Comparison of ENCODE assay signal across 17 cellular contexts in genomic region chr20:22578221-22579118, GRCh38. TPM values are rescaled to one million over a fixed set of nuclear protein-coding genes. Genes with fewer than 3 reads are reported as not detected.
A peak's percentile ranks its signal among the peaks of the same experiment; 100 is the strongest.
DNase-seq lines count a peak whose midpoint lies in the region; ATAC-seq and TF ChIP-seq lines count a peak whose summit lies in the region.
"Had no signal": no experiment of that assay in that cellular context is flagged by ENCODE, and none has a peak within 500 bp of the region (broad histone marks: within the 10 kb centered on the region; RNA-seq: fewer than 3 reads in every experiment).

No MANE protein-coding gene starts in this region.

- H3K27me3 ChIP-seq in H7 (ENCODE audit: control insufficient read depth, insufficient read depth, low read length) (peaks cover 97% of the 10 kb centered on the region), PC-3 (ENCODE audit: low read length) (0 out of 2 replicates have a peak, but pooled peaks cover 6% of the 10 kb centered on the region), gastrocnemius medialis (peaks cover 87 to 97% (median 90%) of the 10 kb centered on the region in 3 donors), Karpas-422 (ENCODE audit: low read length) (no peaks in the 10 kb centered on the region)

- H3K27ac ChIP-seq in PC-3 (ENCODE audit: low read length): peak overlapping the region; percentile 67
- no peak overlapping the region for H3K27ac ChIP-seq in gastrocnemius medialis
- H3K27ac ChIP-seq in Karpas-422 (ENCODE audit: low read length): no peak overlapping the region

- TF ChIP-seq CTCF in PC-3 (conservative IDR thresholded peaks at IDR 0.05; ENCODE audit: low read depth, low read length) (no peak), gastrocnemius medialis (IDR thresholded peaks at IDR 0.05 in 4 of 5, conservative IDR thresholded peaks at IDR 0.05 in 1 of 5) (no peak)

- H3K9me3 ChIP-seq in PC-3 (ENCODE audit: low read length): no peaks in the 10 kb centered on the region
- H3K9me3 ChIP-seq in gastrocnemius medialis: no peaks in the 10 kb centered on the region
- H3K9me3 ChIP-seq in Karpas-422 (ENCODE audit: low read length): no peaks in the 10 kb centered on the region

- no peak for TF ChIP-seq POLR2A in gastrocnemius medialis (IDR thresholded peaks at IDR 0.05)

- H3K79me2 ChIP-seq in PC-3 (ENCODE audit: low read length) (peaks cover 39% of the 10 kb centered on the region), Karpas-422 (ENCODE audit: low read length) (no peaks in the 10 kb centered on the region)

- POLR2A ChIA-PET in PC-3 (lab: Charles Lee; ENCODE audit: unreplicated experiment): no interaction called here

- CTCF ChIA-PET in PC-3 (lab: Charles Lee): interaction anchor here (0.5 to 1.0 kb wide), 4 partner anchors 66 to 128 kb away, joined by 3 to 11 read pairs (median 3); no protein-coding TSS in a partner anchor

- H3K9ac ChIP-seq in PC-3 (ENCODE audit: low read length): peak overlapping the region; percentile 84
- H3K9ac ChIP-seq in Karpas-422 (ENCODE audit: low read length): no peak overlapping the region

- no TSS peak for BruUV-seq in PC-3 (replicated peaks; lab: Mats Ljungman, UMichigan)

- H4K20me1 ChIP-seq in PC-3 (ENCODE audit: low read length) (no peaks in the 10 kb centered on the region), Karpas-422 (ENCODE audit: insufficient read depth, low read depth, low read length) (no peaks in the 10 kb centered on the region)

- ATAC-seq in PC-3 (peak; percentile 21), left lobe of liver (peak; percentile 46), gastrocnemius medialis (no peak), GM21737 (IDR thresholded peaks at IDR 0.05; ENCODE audit: unreplicated experiment) (no peak)

- H3K36me3 ChIP-seq in H7 (replicated peaks; ENCODE audit: control insufficient read depth, insufficient read depth, low read length): no peaks in the 10 kb centered on the region
- no peaks in the 10 kb centered on the region for H3K36me3 ChIP-seq in PC-3 (ENCODE audit: low read depth, low read length)
- no peaks in the 10 kb centered on the region for H3K36me3 ChIP-seq in gastrocnemius medialis
- no peaks in the 10 kb centered on the region for H3K36me3 ChIP-seq in Karpas-422 (ENCODE audit: insufficient read depth, low read length)

- H3F3A ChIP-seq in PC-3 (ENCODE audit: low read length, unreplicated experiment): no peaks in the 10 kb centered on the region

- peak overlapping the region; percentile 84 for H2AFZ ChIP-seq in PC-3 (ENCODE audit: low read length)
- H2AFZ ChIP-seq in Karpas-422 (ENCODE audit: low read length): no peak overlapping the region

- peaks cover 21% of the 10 kb centered on the region for H3K4me1 ChIP-seq in PC-3 (ENCODE audit: insufficient read depth, low read length)
- H3K4me1 ChIP-seq in gastrocnemius medialis: peaks cover 5 to 18% of the 10 kb centered on the region in 2 donors
- H3K4me1 ChIP-seq in Karpas-422 (ENCODE audit: low read length): peaks cover 16% of the 10 kb centered on the region

- in situ Hi-C loops in gastrocnemius medialis (cut with MboI; ENCODE audit: low sequenced_read_pairs in 4 of 4): loop anchor here in 3 of 4 donors (25.0 kb wide), 1 partner anchor 241 kb away; no protein-coding TSS in a partner anchor

- intact Hi-C loops in PC-3 (cut with micrococcal nuclease): loop anchor here (5.0 kb wide), 1 partner anchor 126 kb away; no protein-coding TSS in a partner anchor
- intact Hi-C loops in gastrocnemius medialis (cut with DNase I; ENCODE audit: low total_unique reads): no loop called here

- H3K4me3 ChIP-seq in H7 (ENCODE audit: insufficient read depth, low read depth, low read length) (peak overlapping the region; percentile 34; the same call in 1 of the 2 replicates), PC-3 (ENCODE audit: low read length) (peak overlapping the region; percentile 75), gastrocnemius medialis (peak overlapping the region in 3 of 4 donors; percentile 7 to 43 (median 18)), Karpas-422 (ENCODE audit: low read length) (no peak overlapping the region)

- DNase-seq in H7 (peak; percentile 69), PC-3 (peak; percentile 39), left lobe of liver (ENCODE audit: low spot score) (peak; percentile 70), gastrocnemius medialis (no peak), Karpas-422 (no peak)
- no peak for DNase-seq in stimulated activated CD4-positive, alpha-beta T cell treated with anti-CD3 and anti-CD28 coated beads, Interleukin-2, amount 100 ng/mL, for 48 hours
- DNase-seq: cortex of kidney, foreskin melanocyte, MM.1S, NCI-H226, T1000 had no signal

- H3K9me2 ChIP-seq in PC-3 (replicated peaks; ENCODE audit: low read length): no peaks in the 10 kb centered on the region
- no peaks in the 10 kb centered on the region for H3K9me2 ChIP-seq in Karpas-422 (replicated peaks; ENCODE audit: insufficient read depth, low read length)

- H3K4me2 ChIP-seq in PC-3 (ENCODE audit: low read length) (peak overlapping the region; percentile 99), Karpas-422 (ENCODE audit: low read depth, low read length, poor library complexity, severe bottlenecking) (no peak overlapping the region)

RNA-seq across cellular contexts. Expression of gene FOXA2, which starts 5.9 kb away (rescaled TPM):
- total RNA-seq in H7 (2014; rRNA removed; shearing (Covaris generic)): 6.4 and 19.3 TPM in 2 replicates
- total RNA-seq in PC-3 (2014; rRNA removed): 14.4 and 15.2 TPM in 2 replicates
- 18.9 TPM for total RNA-seq in left lobe of liver
- under 1 TPM in 2 of 4 donors, not detected in 2; 0.42 to 0.72 TPM for total RNA-seq in gastrocnemius medialis
- not detected in 2 replicates for total RNA-seq in Karpas-422 (2014; rRNA removed; shearing (Covaris generic); ENCODE audit: low replicate concordance)
- total RNA-seq: activated CD8-positive, alpha-beta memory T cell treated with anti-CD3 and anti-CD28 coated beads for 36 hours; lung microvascular endothelial cell; pulmonary artery endothelial cell; RPMI7951; subcutaneous adipose tissue had no signal

Comparison
In these comparisons a context has a peak if more than half of its experiments do, and no peak if none do; other contexts are left out.
1. DNase-seq: peak in H7 (single experiment), PC-3 (single experiment) and left lobe of liver (single experiment); none in gastrocnemius medialis (0 of 2), Karpas-422 (single experiment) and stimulated activated CD4-positive, alpha-beta T cell treated with anti-CD3 and anti-CD28 coated beads, Interleukin-2, amount 100 ng/mL, for 48 hours (0 of 2).
2. ATAC-seq: peak in PC-3 (single experiment) and left lobe of liver (single experiment); none in gastrocnemius medialis (0 of 2) and GM21737 (single experiment).